In the genomic region with DNA sequence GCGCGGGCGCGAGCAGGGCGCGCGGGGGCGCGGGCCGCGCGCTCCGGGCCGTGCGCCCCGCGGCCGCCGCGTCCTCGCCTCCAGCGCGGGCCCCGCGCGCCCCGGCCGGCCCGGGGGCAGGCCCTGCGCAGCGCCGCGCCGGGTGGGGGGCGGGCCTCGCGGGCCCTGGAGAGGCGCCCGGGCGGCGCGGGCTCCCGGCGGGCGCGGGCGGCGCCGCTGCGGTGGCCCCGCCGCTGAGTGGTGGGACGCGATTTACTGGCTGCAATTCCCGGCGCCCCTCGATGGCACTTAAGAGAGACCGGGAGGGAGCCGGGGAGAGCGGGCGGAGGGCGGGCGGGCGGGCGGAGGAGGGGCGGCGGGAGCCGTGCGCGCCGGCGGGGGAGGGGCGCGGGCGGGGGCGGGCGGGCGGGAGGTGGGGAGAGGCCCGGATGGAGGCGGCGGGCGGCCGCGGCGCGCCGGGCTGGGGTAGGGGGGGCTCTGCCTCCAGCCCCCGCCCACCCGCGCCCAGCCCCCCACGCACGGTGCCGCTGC, we compare ENCODE assay signal across 8 cellular contexts.
DNase-seq lines count a peak whose midpoint lies in the region; ATAC-seq and TF ChIP-seq lines count a peak whose summit lies in the region.

No MANE protein-coding gene starts in this region.

- H3K27ac ChIP-seq in smooth muscle cell (ENCODE audit: low read depth): no peak overlapping the region

- H3K36me3 ChIP-seq in smooth muscle cell (ENCODE audit: low read depth): no peaks in the 10 kb centered on the region

- H3K4me2 ChIP-seq in smooth muscle cell: peak overlapping the region; percentile 82

- peak; percentile 12 for DNase-seq in NCI-H2107 treated with DMSO at 0.1 percent for 48 hours (lab: John Stamatoyannopoulos, UW; ENCODE audit: unreplicated experiment)
- no peak for DNase-seq in NCI-H2107 (lab: John Stamatoyannopoulos, UW)
- DNase-seq in NCI-H460 (ENCODE audit: extremely low read depth, low read depth): peak; percentile 16
- no peak for DNase-seq in fibroblast of pulmonary artery (ENCODE audit: low read depth)
- no peak for DNase-seq in smooth muscle cell (lab: John Stamatoyannopoulos, UW; ENCODE audit: unreplicated experiment)

- no peaks in the 10 kb centered on the region for H4K20me1 ChIP-seq in smooth muscle cell (ENCODE audit: low read depth)

- no peaks in the 10 kb centered on the region for H3K27me3 ChIP-seq in smooth muscle cell (ENCODE audit: low read depth)

- no peak overlapping the region for H3K9ac ChIP-seq in smooth muscle cell (ENCODE audit: low read depth)

- no peak overlapping the region for H2AFZ ChIP-seq in smooth muscle cell (ENCODE audit: low read depth)

- H3K4me1 ChIP-seq in smooth muscle cell (ENCODE audit: low read depth): peaks cover 14% of the 10 kb centered on the region

- TF ChIP-seq CTCF in fibroblast of pulmonary artery (IDR thresholded peaks at IDR 0.05; ENCODE audit: low read length, missing control alignments) (no peak), smooth muscle cell (IDR thresholded peaks at IDR 0.05; ENCODE audit: borderline replicate concordance, insufficient read depth, poor library complexity, severe bottlenecking) (no peak)

- H3K4me3 ChIP-seq in fibroblast of pulmonary artery (replicated peaks; ENCODE audit: low read depth, low read length) (peak overlapping the region; percentile 12), smooth muscle cell (peak overlapping the region; percentile 30)

- no peak for ATAC-seq in HG02938 (IDR thresholded peaks at IDR 0.05; ENCODE audit: unreplicated experiment)
- no peak for ATAC-seq in GM19328 (IDR thresholded peaks at IDR 0.05; ENCODE audit: unreplicated experiment)
- ATAC-seq in HG03097 (IDR thresholded peaks at IDR 0.05; ENCODE audit: low FRiP score, unreplicated experiment): no peak

- H3K79me2 ChIP-seq in smooth muscle cell (ENCODE audit: low read depth): no peaks in the 10 kb centered on the region

- H3K9me3 ChIP-seq in smooth muscle cell (replicated peaks; ENCODE audit: low read depth): no peaks in the 10 kb centered on the region

- WGBS in smooth muscle cell (ENCODE audit: low lambda C conversion rate): 0% methylated on average over 32 of the region's 93 CpGs

- H3F3A ChIP-seq in smooth muscle cell (ENCODE audit: low read depth): peaks cover 12% of the 10 kb centered on the region

Comparison
In these comparisons a context has a peak if more than half of its experiments do, and no peak if none do; other contexts are left out.
1. DNase-seq: peak in NCI-H2107 treated with DMSO at 0.1 percent for 48 hours (single experiment) and NCI-H460 (single experiment); none in NCI-H2107 (single experiment), fibroblast of pulmonary artery (single experiment) and smooth muscle cell (single experiment).